Comparison of ENCODE assay signal across 1 cellular context in the genomic region with DNA sequence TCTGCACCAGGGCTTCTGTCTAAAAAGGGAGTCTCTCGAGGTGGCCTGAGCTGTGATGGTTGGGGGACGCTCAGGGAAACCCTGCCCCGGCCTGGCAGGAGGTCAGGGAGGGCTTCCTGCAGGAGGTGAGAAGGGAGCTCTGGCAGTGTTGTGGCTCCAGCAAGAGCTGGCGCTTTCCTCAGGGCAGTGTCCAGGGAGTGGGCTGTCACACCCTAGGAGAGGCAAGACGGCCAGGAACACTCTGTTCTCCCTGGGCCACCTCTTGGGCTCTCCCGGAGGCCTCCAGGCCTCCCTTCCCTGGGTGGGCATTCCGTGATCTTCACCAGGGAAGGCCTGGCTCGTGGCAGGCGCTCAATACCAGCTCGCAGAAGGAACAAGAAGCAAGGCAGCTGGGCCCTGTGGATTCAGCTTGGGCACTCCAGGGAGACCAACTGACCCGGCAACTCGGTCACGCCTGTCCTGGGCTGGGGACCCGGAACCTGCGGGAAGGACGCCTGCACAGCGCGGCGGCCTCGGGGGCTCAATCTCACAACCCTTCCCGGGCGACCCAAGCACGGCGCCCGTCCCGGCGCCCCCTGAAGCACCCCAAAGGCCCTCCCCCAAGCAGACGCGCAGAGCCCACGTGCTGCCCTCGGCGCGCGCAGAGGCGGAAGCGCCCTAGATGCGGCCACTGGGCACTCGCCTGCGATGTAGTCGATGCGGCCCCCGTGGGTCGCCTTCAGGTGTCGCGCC.
TF ChIP-seq lines count a peak whose summit lies in the region.

No MANE protein-coding gene starts in this region.

TF ChIP-seq in HepG2, 621 proteins besides CTCF, POLR2A, EP300 and RAD21 (continued from another document):
- TF ChIP-seq, protein P1, sequence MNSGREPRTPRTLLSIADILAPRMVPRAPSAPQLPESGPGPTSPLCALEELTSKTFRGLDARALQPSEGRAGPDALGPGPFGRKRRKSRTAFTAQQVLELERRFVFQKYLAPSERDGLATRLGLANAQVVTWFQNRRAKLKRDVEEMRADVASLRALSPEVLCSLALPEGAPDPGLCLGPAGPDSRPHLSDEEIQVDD (CRISPR knock-in tag; IDR thresholded peaks at IDR 0.05; ENCODE audit: borderline replicate concordance): peak; percentile 56; the same call in 1 of the 2 replicates
- TF ChIP-seq NFKBIZ (CRISPR knock-in tag; IDR thresholded peaks at IDR 0.05): peak; percentile 61; the same call in 1 of the 2 replicates
- TF ChIP-seq ARNT (IDR thresholded peaks at IDR 0.05): no peak
- peak; percentile 96 for TF ChIP-seq ZNF17 (CRISPR knock-in tag; IDR thresholded peaks at IDR 0.05)
- no peak for TF ChIP-seq CCAR2 (optimal IDR thresholded peaks at IDR 0.05; ENCODE audit: low read depth, low read length)
- TF ChIP-seq ZNF44 (CRISPR knock-in tag; IDR thresholded peaks at IDR 0.05): peak; percentile 22; the same call in 1 of the 2 replicates
- peak; percentile 60; the same call in 1 of the 2 replicates for TF ChIP-seq ZNF180 (CRISPR knock-in tag; IDR thresholded peaks at IDR 0.05; ENCODE audit: borderline replicate concordance, low read depth)
- no peak for TF ChIP-seq ZNF607 (CRISPR knock-in tag; IDR thresholded peaks at IDR 0.05; ENCODE audit: borderline replicate concordance)
- peak; percentile 43; the same call in 1 of the 2 replicates for TF ChIP-seq IRF2 (CRISPR knock-in tag; IDR thresholded peaks at IDR 0.05)
- TF ChIP-seq ZNF263 (CRISPR knock-in tag; IDR thresholded peaks at IDR 0.05): peak; percentile 16; the same call in 1 of the 2 replicates
- peak; percentile 92 for TF ChIP-seq KLF6 (CRISPR knock-in tag; IDR thresholded peaks at IDR 0.05)
- peak; percentile 43; the same call in 1 of the 2 replicates for TF ChIP-seq ZNF317 (CRISPR knock-in tag; IDR thresholded peaks at IDR 0.05)
- TF ChIP-seq REXO4 (CRISPR knock-in tag; IDR thresholded peaks at IDR 0.05; ENCODE audit: borderline replicate concordance): peak; percentile 44; the same call in 1 of the 2 replicates
- TF ChIP-seq ISX (CRISPR knock-in tag; conservative IDR thresholded peaks at IDR 0.05): no peak
- TF ChIP-seq, protein P2, sequence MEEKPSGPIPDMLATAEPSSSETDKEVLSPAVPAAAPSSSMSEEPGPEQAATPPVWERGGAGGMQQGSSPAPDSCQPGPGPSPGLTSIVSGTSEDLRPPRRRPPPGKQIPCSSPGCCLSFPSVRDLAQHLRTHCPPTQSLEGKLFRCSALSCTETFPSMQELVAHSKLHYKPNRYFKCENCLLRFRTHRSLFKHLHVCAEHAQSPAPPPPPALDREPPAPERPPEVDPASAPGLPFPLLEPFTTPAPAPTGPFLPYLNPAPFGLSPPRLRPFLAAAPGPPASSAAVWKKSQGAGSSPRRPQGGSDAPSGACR (CRISPR knock-in tag; IDR thresholded peaks at IDR 0.05): no peak
- TF ChIP-seq, protein P3, sequence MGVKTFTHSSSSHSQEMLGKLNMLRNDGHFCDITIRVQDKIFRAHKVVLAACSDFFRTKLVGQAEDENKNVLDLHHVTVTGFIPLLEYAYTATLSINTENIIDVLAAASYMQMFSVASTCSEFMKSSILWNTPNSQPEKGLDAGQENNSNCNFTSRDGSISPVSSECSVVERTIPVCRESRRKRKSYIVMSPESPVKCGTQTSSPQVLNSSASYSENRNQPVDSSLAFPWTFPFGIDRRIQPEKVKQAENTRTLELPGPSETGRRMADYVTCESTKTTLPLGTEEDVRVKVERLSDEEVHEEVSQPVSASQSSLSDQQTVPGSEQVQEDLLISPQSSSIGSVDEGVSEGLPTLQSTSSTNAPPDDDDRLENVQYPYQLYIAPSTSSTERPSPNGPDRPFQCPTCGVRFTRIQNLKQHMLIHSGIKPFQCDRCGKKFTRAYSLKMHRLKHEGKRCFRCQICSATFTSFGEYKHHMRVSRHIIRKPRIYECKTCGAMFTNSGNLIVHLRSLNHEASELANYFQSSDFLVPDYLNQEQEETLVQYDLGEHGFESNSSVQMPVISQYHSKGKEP (CRISPR knock-in tag; IDR thresholded peaks at IDR 0.05): 0 out of 2 replicates have a peak, but pooled peaks have one; percentile 77
- peak; percentile 96; the same call in 1 of the 2 replicates for TF ChIP-seq ZSCAN30 (CRISPR knock-in tag; IDR thresholded peaks at IDR 0.05)
